ENCODE assay signal across 28 cellular contexts in genomic region chr6:14324042-14324441, GRCh38.
DNase-seq lines count a peak whose midpoint lies in the region; ATAC-seq, FAIRE-seq and TF ChIP-seq lines count a peak whose summit lies in the region.
"Had no signal": no experiment of that assay in that cellular context is flagged by ENCODE, and none has a peak within 500 bp of the region (broad histone marks: within the 10 kb centered on the region; RNA-seq: fewer than 3 reads in every experiment).

No MANE protein-coding gene starts in this region.

- H3K4me2 ChIP-seq in PC-3 (ENCODE audit: low read length) (no peak overlapping the region), H1 (ENCODE audit: insufficient read depth in 1 of 2, low read depth in 2 of 2, low read length in 2 of 2) (no peak overlapping the region)
- H3K4me2 ChIP-seq: hepatocyte had no signal

- peaks cover 27% of the 10 kb centered on the region for H3K4me1 Mint-ChIP-seq in activated T-cell treated with anti-CD3 and anti-CD28 coated beads, Interleukin-2, amount 50 U/mL, for 72 hours (ENCODE audit: low read depth)
- peaks cover 14 to 38% of the 10 kb centered on the region in 2 donors for H3K4me1 Mint-ChIP-seq in stimulated activated naive B cell treated with anti-CD40 and anti-IgM and Interleukin-4, amounts not matched to agents 10 μg/mL and 1 μg/mL and 100 μg/mL, for 72 hours

- BruUV-seq in PC-3 (replicated peaks; lab: Mats Ljungman, UMichigan) (no TSS peak), A673 (replicated peaks; lab: Mats Ljungman, UMichigan) (no TSS peak)

- no peak overlapping the region for H2AK5ac ChIP-seq in H1 (ENCODE audit: low read depth, low read length)

- no peak for TF ChIP-seq RAD21 in H1 (IDR thresholded peaks at IDR 0.05 in 1 of 2, conservative IDR thresholded peaks at IDR 0.05 in 1 of 2; ENCODE audit: low read depth in 2 of 2, low read length in 2 of 2)

- no peaks in the 10 kb centered on the region for H3K23me2 ChIP-seq in H1 (ENCODE audit: low read depth, low read length)

- H3K79me1 ChIP-seq in H1 (ENCODE audit: low read depth, low read length): no peaks in the 10 kb centered on the region

- no peak overlapping the region for H2BK20ac ChIP-seq in H1 (ENCODE audit: low read length)

- TF ChIP-seq CTCF in PC-3 (conservative IDR thresholded peaks at IDR 0.05; ENCODE audit: low read depth, low read length) (no peak), H1 (IDR thresholded peaks at IDR 0.05; ENCODE audit: control extremely low read depth in 1 of 3, insufficient read depth in 1 of 3, low read depth in 1 of 3, low read length in 3 of 3) (no peak), A673 (conservative IDR thresholded peaks at IDR 0.05; ENCODE audit: low read depth, low read length) (no peak)

- H4K5ac ChIP-seq in H1 (ENCODE audit: insufficient read length, low read depth, low read length): no peak overlapping the region

- no peaks in the 10 kb centered on the region for H3F3A ChIP-seq in PC-3 (ENCODE audit: low read length, unreplicated experiment)

- H3K27me3 ChIP-seq in PC-3 (ENCODE audit: low read length): no peaks in the 10 kb centered on the region
- no peaks in the 10 kb centered on the region; a peak in 1 of 7 replicates for H3K27me3 ChIP-seq in H1 (replicated peaks in 1 of 4; ENCODE audit: control insufficient read depth in 3 of 4, extremely low read depth in 1 of 4, insufficient read depth in 3 of 4, low read length in 3 of 4)
- H3K27me3 ChIP-seq in A673 (replicated peaks; ENCODE audit: insufficient read depth, low read depth, low read length, poor library complexity): no peaks in the 10 kb centered on the region
- H3K27me3 ChIP-seq: gastrocnemius medialis, hepatocyte, left lung had no signal

- H3K27ac Mint-ChIP-seq in activated T-cell treated with anti-CD3 and anti-CD28 coated beads, Interleukin-2, amount 50 U/mL, for 72 hours: no peak overlapping the region
- no peak overlapping the region for H3K27ac Mint-ChIP-seq in stimulated activated naive B cell treated with anti-CD40 and anti-IgM and Interleukin-4, amounts not matched to agents 10 μg/mL and 1 μg/mL and 100 μg/mL, for 72 hours
- H3K27ac Mint-ChIP-seq: B cell; dendritic cell treated with granulocyte-macrophage colony-stimulating factor and Interleukin-4, amounts not matched to agents 40 ng/mL and 50 ng/mL, for 4 days; type B pancreatic cell had no signal

- DNase-seq in activated T-cell treated with anti-CD3 and anti-CD28 coated beads, Interleukin-2, amount 50 U/mL, for 72 hours: peak in 1 of 2 donors; percentile 4
- DNase-seq in activated T-cell treated with anti-CD3 and anti-CD28 coated beads, Interleukin-2, amount 50 U/mL, for 1 hour: no peak
- DNase-seq in PC-3 (peak; percentile 47), H1 (ENCODE audit: low read depth in 1 of 2, low spot score in 2 of 2) (no peak), COLO829 (ENCODE audit: low spot score) (no peak), A673 (ENCODE audit: low spot score) (no peak), NOMO-1 treated with dmso at 0.1 percent for 144 hours (lab: John Stamatoyannopoulos, UW; ENCODE audit: unreplicated experiment) (no peak)
- no peak for DNase-seq in stimulated activated naive B cell treated with anti-CD40 and anti-IgM and Interleukin-4, amounts not matched to agents 10 μg/mL and 1 μg/mL and 100 μg/mL, for 72 hours
- DNase-seq: activated CD4-positive, alpha-beta T cell treated with anti-CD3 and anti-CD28 coated beads for 1 hour; activated CD8-positive, alpha-beta memory T cell treated with anti-CD3 and anti-CD28 coated beads for 24 hours; activated naive CD4-positive, alpha-beta T cell treated with anti-CD3 and anti-CD28 coated beads, Interleukin-2, amount 50 U/mL, for 16 hours; aorta; caudate nucleus; gastrocnemius medialis; GDM1; left lung; NCI-H1436 treated with DMSO at 0.1 percent for 48 hours; NCI-H510A; substantia nigra had no signal

- no peaks in the 10 kb centered on the region for H3K9me3 ChIP-seq in PC-3 (ENCODE audit: low read length)
- H3K9me3 ChIP-seq in H1 (ENCODE audit: insufficient read depth in 2 of 2, low read depth in 1 of 2, low read length in 1 of 2): no peaks in the 10 kb centered on the region; a peak in 1 of 4 replicates
- H3K9me3 ChIP-seq in A673 (ENCODE audit: low read depth, low read length, poor library complexity, severe bottlenecking): no peaks in the 10 kb centered on the region
- H3K9me3 ChIP-seq: gastrocnemius medialis, left lung had no signal

- ATAC-seq in activated T-cell treated with anti-CD3 and anti-CD28 coated beads, Interleukin-2, amount 50 U/mL, for 72 hours (replicated peaks in 1 of 2): peak; percentile 66 to 80
- peak; percentile 60 for ATAC-seq in PC-3
- ATAC-seq in stimulated activated naive B cell treated with anti-CD40 and anti-IgM and Interleukin-4, amounts not matched to agents 10 μg/mL and 1 μg/mL and 100 μg/mL, for 72 hours (replicated peaks): peak; percentile 81 to 95
- ATAC-seq: gastrocnemius medialis, left lung, Right ventricle myocardium inferior, SK-N-SH treated with all-trans-retinoic acid at 6 μM for 48 hours had no signal

- TF ChIP-seq POLR2A in H1 (IDR thresholded peaks at IDR 0.05; ENCODE audit: control extremely low read depth in 1 of 2, low read depth in 2 of 2, low read length in 2 of 2): no peak

- H4K20me1 ChIP-seq in PC-3 (ENCODE audit: low read length) (no peaks in the 10 kb centered on the region), H1 (replicated peaks in 1 of 2; ENCODE audit: control insufficient read depth in 1 of 2, insufficient read depth in 2 of 2, low read length in 2 of 2) (no peaks in the 10 kb centered on the region)

- no peak for TF ChIP-seq EP300 in H1 (IDR thresholded peaks at IDR 0.05; ENCODE audit: borderline replicate concordance in 1 of 2, low read depth in 2 of 2, low read length in 2 of 2)

- no peak overlapping the region for H3K4me3 ChIP-seq in PC-3 (ENCODE audit: low read length)
- H3K4me3 ChIP-seq in H1 (ENCODE audit: extremely low read depth in 1 of 4, insufficient read depth in 2 of 4, low read depth in 3 of 4, low read length in 4 of 4): no peak overlapping the region
- no peak overlapping the region for H3K4me3 ChIP-seq in A673 (ENCODE audit: low read depth, low read length, poor library complexity, severe bottlenecking)
- H3K4me3 ChIP-seq: gastrocnemius medialis, hepatocyte, left lung had no signal

- no peak overlapping the region for H2AFZ ChIP-seq in PC-3 (ENCODE audit: low read length)
- H2AFZ ChIP-seq in H1 (ENCODE audit: low read length): no peak overlapping the region
- H2AFZ ChIP-seq: hepatocyte had no signal

- H2BK120ac ChIP-seq in H1 (replicated peaks; ENCODE audit: low read depth, low read length): peak overlapping the region; percentile 74

- H2BK5ac ChIP-seq in H1 (ENCODE audit: low read depth, low read length): no peak overlapping the region

- H3K56ac ChIP-seq in H1 (replicated peaks; ENCODE audit: insufficient read length, low read depth, low read length): no peak overlapping the region

- POLR2A ChIA-PET in PC-3 (lab: Charles Lee; ENCODE audit: unreplicated experiment) (no interaction called here), H1 (lab: Charles Lee; ENCODE audit: partially characterized antibody) (no interaction called here), A673 (lab: Charles Lee; ENCODE audit: low non-redundant PET) (no interaction called here)

- no peaks in the 10 kb centered on the region for H3K79me2 ChIP-seq in PC-3 (ENCODE audit: low read length)
- no peaks in the 10 kb centered on the region for H3K79me2 ChIP-seq in H1 (ENCODE audit: control insufficient read depth in 1 of 2, insufficient read depth in 2 of 2, low read length in 2 of 2)
- H3K79me2 ChIP-seq: hepatocyte had no signal

- H3K9me2 ChIP-seq in PC-3 (replicated peaks; ENCODE audit: low read length): no peaks in the 10 kb centered on the region

- H3K27ac ChIP-seq in PC-3 (ENCODE audit: low read length) (no peak overlapping the region), H1 (ENCODE audit: low read depth, low read length) (no peak overlapping the region), A673 (ENCODE audit: low read depth, low read length, poor library complexity, severe bottlenecking) (no peak overlapping the region)
- H3K27ac ChIP-seq: gastrocnemius medialis, hepatocyte, left lung had no signal

- CTCF ChIA-PET in PC-3 (lab: Charles Lee): no interaction called here
- CTCF ChIA-PET in H1 (lab: Charles Lee; ENCODE audit: partially characterized antibody): interaction anchor here (0.6 to 1.3 kb wide), 4 partner anchors 24 to 73 kb away, joined by 3 to 5 read pairs (median 3); no protein-coding TSS in a partner anchor
- CTCF ChIA-PET in A673 (lab: Charles Lee): no interaction called here

- no peak overlapping the region for H4K8ac ChIP-seq in H1 (ENCODE audit: extremely low read depth, insufficient read depth, low read length)

- WGBS in H1 (ENCODE audit: extremely low coverage in 1 of 2, insufficient coverage in 1 of 2, insufficient read length in 1 of 2, insufficient replicate concordance in 2 of 2, low coverage in 1 of 2, low lambda C conversion rate in 2 of 2, missing lambda C conversion rate in 1 of 2), 2 experiments: 90% methylated on average over 6 of the region's 6 CpGs; no CpG with 5 or more reads in 1 of the 2 experiments

- H3K4me1 ChIP-seq in PC-3 (ENCODE audit: insufficient read depth, low read length) (peaks cover 6% of the 10 kb centered on the region; the same call in 1 of the 2 replicates), H1 (replicated peaks in 1 of 4; ENCODE audit: control insufficient read depth in 3 of 4, insufficient read depth in 4 of 4, low read length in 3 of 4) (peaks cover 0 to 6% (median 0%) of the 10 kb centered on the region in 4 experiments; a peak in 2 of 7 replicates), A673 (ENCODE audit: insufficient read depth, low read length, poor library complexity, severe bottlenecking) (no peaks in the 10 kb centered on the region)
- H3K4me1 ChIP-seq: gastrocnemius medialis, left lung had no signal

- H3K36me3 ChIP-seq in PC-3 (ENCODE audit: low read depth, low read length): no peaks in the 10 kb centered on the region
- H3K36me3 ChIP-seq in H1 (ENCODE audit: control insufficient read depth in 2 of 4, insufficient read depth in 4 of 4, low read length in 3 of 4): no peaks in the 10 kb centered on the region
- no peaks in the 10 kb centered on the region for H3K36me3 ChIP-seq in A673 (ENCODE audit: insufficient read depth, low read length, poor library complexity, severe bottlenecking)
- H3K36me3 ChIP-seq: gastrocnemius medialis, left lung had no signal

- H2BK12ac ChIP-seq in H1 (ENCODE audit: low read depth, low read length): no peak overlapping the region

- no peak overlapping the region for H4K91ac ChIP-seq in H1 (replicated peaks; ENCODE audit: insufficient read length, low read length)

- intact Hi-C loops in PC-3 (cut with micrococcal nuclease) (loop anchor here (5.0 kb wide), 1 partner anchor 112 kb away; no protein-coding TSS in a partner anchor), A673 (cut with micrococcal nuclease; ENCODE audit: unreplicated experiment) (no loop called here)

- H3K14ac ChIP-seq in H1 (ENCODE audit: insufficient read length): no peak overlapping the region

- H2BK15ac ChIP-seq in H1 (ENCODE audit: low read length): 0 out of 2 replicates have a peak overlapping the region, but pooled peaks have one; percentile 48

- no peak overlapping the region for H3K9ac ChIP-seq in PC-3 (ENCODE audit: low read length)
- H3K9ac ChIP-seq in H1 (replicated peaks in 1 of 4; ENCODE audit: extremely low read depth in 1 of 4, low read depth in 3 of 4, low read length in 3 of 4): no peak overlapping the region

- H3K4me3 Mint-ChIP-seq in activated T-cell treated with anti-CD3 and anti-CD28 coated beads, Interleukin-2, amount 50 U/mL, for 72 hours: peak overlapping the region; percentile 2 to 46
- no peak overlapping the region for H3K4me3 Mint-ChIP-seq in stimulated activated naive B cell treated with anti-CD40 and anti-IgM and Interleukin-4, amounts not matched to agents 10 μg/mL and 1 μg/mL and 100 μg/mL, for 72 hours
- H3K4me3 Mint-ChIP-seq: B cell; dendritic cell treated with granulocyte-macrophage colony-stimulating factor and Interleukin-4, amounts not matched to agents 40 ng/mL and 50 ng/mL, for 4 days; type B pancreatic cell had no signal

- no peak overlapping the region for H3K4ac ChIP-seq in H1 (replicated peaks; ENCODE audit: insufficient read length, low read depth, low read length)

- no peaks in the 10 kb centered on the region for H3K9me3 Mint-ChIP-seq in activated T-cell treated with anti-CD3 and anti-CD28 coated beads, Interleukin-2, amount 50 U/mL, for 72 hours
- no peaks in the 10 kb centered on the region for H3K9me3 Mint-ChIP-seq in stimulated activated naive B cell treated with anti-CD40 and anti-IgM and Interleukin-4, amounts not matched to agents 10 μg/mL and 1 μg/mL and 100 μg/mL, for 72 hours
- H3K9me3 Mint-ChIP-seq: naive thymus-derived CD4-positive, alpha-beta T cell had no signal

- FAIRE-seq in H1 (lab: Jason Lieb, UNC): no peak
- FAIRE-seq: A204.1, GM18507 had no signal

- no peaks in the 10 kb centered on the region for H3K36me3 Mint-ChIP-seq in activated T-cell treated with anti-CD3 and anti-CD28 coated beads, Interleukin-2, amount 50 U/mL, for 72 hours (ENCODE audit: insufficient read depth in 2 of 2)
- H3K36me3 Mint-ChIP-seq in stimulated activated naive B cell treated with anti-CD40 and anti-IgM and Interleukin-4, amounts not matched to agents 10 μg/mL and 1 μg/mL and 100 μg/mL, for 72 hours: peaks cover 4 to 16% of the 10 kb centered on the region in 2 donors
- H3K36me3 Mint-ChIP-seq: naive thymus-derived CD4-positive, alpha-beta T cell; type B pancreatic cell had no signal

- peaks cover 25% of the 10 kb centered on the region for H3K27me3 Mint-ChIP-seq in activated T-cell treated with anti-CD3 and anti-CD28 coated beads, Interleukin-2, amount 50 U/mL, for 72 hours (ENCODE audit: low read depth)
- no peaks in the 10 kb centered on the region for H3K27me3 Mint-ChIP-seq in stimulated activated naive B cell treated with anti-CD40 and anti-IgM and Interleukin-4, amounts not matched to agents 10 μg/mL and 1 μg/mL and 100 μg/mL, for 72 hours
- H3K27me3 Mint-ChIP-seq: B cell; dendritic cell treated with granulocyte-macrophage colony-stimulating factor and Interleukin-4, amounts not matched to agents 40 ng/mL and 50 ng/mL, for 4 days had no signal

- H3K23ac ChIP-seq in H1 (ENCODE audit: insufficient read length): no peak overlapping the region

- H3K18ac ChIP-seq in H1 (ENCODE audit: extremely low read depth, low read length): no peak overlapping the region

Comparison
In these comparisons a context has a peak if more than half of its experiments do, and no peak if none do; other contexts are left out.
1. H3K4me3 Mint-ChIP-seq: peak in activated T-cell treated with anti-CD3 and anti-CD28 coated beads, Interleukin-2, amount 50 U/mL, for 72 hours (2 of 2); none in stimulated activated naive B cell treated with anti-CD40 and anti-IgM and Interleukin-4, amounts not matched to agents 10 μg/mL and 1 μg/mL and 100 μg/mL, for 72 hours (0 of 2).
2. Peak in every context shown above with its lines, with median percentiles within 50 percentile points of each other: ATAC-seq.